ENCODE assay signal across 18 cellular contexts in genomic region chr1:71561729-71562128, GRCh38.
DNase-seq lines count a peak whose midpoint lies in the region; ATAC-seq, FAIRE-seq and TF ChIP-seq lines count a peak whose summit lies in the region.
"Had no signal": no experiment of that assay in that cellular context is flagged by ENCODE, and none has a peak within 500 bp of the region (broad histone marks: within the 10 kb centered on the region; RNA-seq: fewer than 3 reads in every experiment).

No MANE protein-coding gene starts in this region.

- no peak for TF ChIP-seq CTCF in bronchial epithelial cell (IDR thresholded peaks at IDR 0.05; ENCODE audit: insufficient read depth, low read length, severe bottlenecking)

- no peak for FAIRE-seq in bronchial epithelial cell (lab: Jason Lieb, UNC)
- FAIRE-seq: A204.1, H54, RCC 7860 had no signal

- H3K36me3 ChIP-seq in bronchial epithelial cell (ENCODE audit: control insufficient read depth, insufficient read depth, low read length): no peaks in the 10 kb centered on the region
- H3K36me3 ChIP-seq: neutrophil, upper lobe of left lung had no signal

- no peak overlapping the region for H3K4me3 ChIP-seq in bronchial epithelial cell (ENCODE audit: low read depth, low read length)
- H3K4me3 ChIP-seq: upper lobe of left lung had no signal

- intact Hi-C loops in Right ventricle myocardium superior (cut with DNase I) (no loop called here), cardiac septum (cut with DNase I) (no loop called here)

- no peaks in the 10 kb centered on the region for H3K27me3 ChIP-seq in bronchial epithelial cell (ENCODE audit: control insufficient read depth, insufficient read depth, low read length)
- H3K27me3 ChIP-seq: neutrophil, upper lobe of left lung had no signal

- ATAC-seq in Right ventricle myocardium superior (ENCODE audit: poor library complexity) (peak; percentile 23), GM21528 (IDR thresholded peaks at IDR 0.05; ENCODE audit: low FRiP score, unreplicated experiment) (no peak)
- ATAC-seq: activated CD8-positive, alpha-beta T cell treated with anti-CD3 and anti-CD28 coated beads for 36 hours had no signal

- DNase-seq in Right ventricle myocardium superior (no peak), cardiac septum (ENCODE audit: low spot score) (no peak), bronchial epithelial cell (ENCODE audit: low read depth) (peak; percentile 73), hepatic stellate cell (ENCODE audit: low spot score) (peak; percentile 14), OCI-M2 (lab: John Stamatoyannopoulos, UW; ENCODE audit: unreplicated experiment) (no peak), NCI-H1048 (lab: John Stamatoyannopoulos, UW) (no peak)
- DNase-seq in stimulated activated CD4-positive, alpha-beta T cell treated with anti-CD3 and anti-CD28 coated beads, Interleukin-4, amount 100 ng/mL, for 1 hour: no peak
- DNase-seq: activated CD8-positive, alpha-beta T cell treated with anti-CD3 and anti-CD28 coated beads for 36 hours; activated naive CD4-positive, alpha-beta T cell treated with anti-CD3 and anti-CD28 coated beads, Interleukin-2, amount 10 ng/mL, durations not matched to agents 7 days and 5 days; DMS53; hippocampal formation; NCI-H526 treated with DMSO at 0.1 percent for 48 hours; upper lobe of left lung had no signal

Comparison
In these comparisons a context has a peak if more than half of its experiments do, and no peak if none do; other contexts are left out.
1. DNase-seq: peak in bronchial epithelial cell (single experiment) and hepatic stellate cell (single experiment); none in Right ventricle myocardium superior (single experiment), cardiac septum (single experiment), stimulated activated CD4-positive, alpha-beta T cell treated with anti-CD3 and anti-CD28 coated beads, Interleukin-4, amount 100 ng/mL, for 1 hour (single experiment), OCI-M2 (single experiment) and NCI-H1048 (single experiment).